ENCODE assay signal across 12 cellular contexts in the genomic region with DNA sequence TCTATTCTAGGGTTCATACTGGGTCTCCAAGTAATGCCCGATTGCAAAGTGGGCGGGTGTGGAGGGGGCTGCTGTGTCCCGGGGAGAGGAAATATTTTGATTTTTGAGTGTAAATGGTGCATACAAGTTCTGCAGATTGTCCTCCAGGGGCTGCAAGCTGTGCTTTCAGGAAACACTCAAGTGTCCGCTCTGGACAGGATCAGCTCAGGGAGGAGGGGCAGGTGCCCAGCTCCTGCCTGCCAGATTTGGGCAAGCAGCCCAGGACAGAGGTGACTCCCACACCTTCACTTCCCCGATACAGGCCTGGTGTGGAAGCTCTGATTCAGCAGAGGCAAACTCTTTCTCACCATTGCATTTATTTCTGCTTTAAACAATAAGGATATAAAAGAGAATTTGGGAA.
A peak's percentile ranks its signal among the peaks of the same experiment; 100 is the strongest.
DNase-seq lines count a peak whose midpoint lies in the region; ATAC-seq and TF ChIP-seq lines count a peak whose summit lies in the region.
"Had no signal": no experiment of that assay in that cellular context is flagged by ENCODE, and none has a peak within 500 bp of the region (broad histone marks: within the 10 kb centered on the region; RNA-seq: fewer than 3 reads in every experiment).

No MANE protein-coding gene starts in this region.

- 21 to 29% (median 29%) methylated on average over 5 of the region's 5 CpGs for WGBS in psoas muscle, 3 donors

- H3K27me3 ChIP-seq in ACC112 (ENCODE audit: insufficient read depth, low read length), result no peaks in the 10 kb centered on the region
- H3K27me3 ChIP-seq in adipocyte (replicated peaks; ENCODE audit: control insufficient read depth, insufficient read depth, low read length), result peaks cover 12% of the 10 kb centered on the region
- no peaks in the 10 kb centered on the region for H3K27me3 ChIP-seq in left ventricle myocardium inferior (ENCODE audit: low read depth)
- no peaks in the 10 kb centered on the region for H3K27me3 ChIP-seq in psoas muscle (ENCODE audit: insufficient read depth in 3 of 3, low read length in 2 of 3)

- H3K36me3 ChIP-seq in ACC112 (ENCODE audit: insufficient read depth, low read length) (no peaks in the 10 kb centered on the region), adipocyte (ENCODE audit: control insufficient read depth, insufficient read depth, low read length, severe bottlenecking) (no peaks in the 10 kb centered on the region), left ventricle myocardium inferior (no peaks in the 10 kb centered on the region), psoas muscle (ENCODE audit: insufficient read depth in 1 of 2, low read depth in 1 of 2) (no peaks in the 10 kb centered on the region)

- DNase-seq in adipocyte (ENCODE audit: low read depth), result no peak
- DNase-seq in left ventricle myocardium inferior, result peak; percentile 81
- peak; percentile 37 to 56 for DNase-seq in psoas muscle
- no peak for DNase-seq in NCI-H2107 (lab: John Stamatoyannopoulos, UW)
- DNase-seq in GM10248 (ENCODE audit: extremely low spot score), result no peak
- DNase-seq: activated CD4-positive, alpha-beta memory T cell treated with anti-CD3 and anti-CD28 coated beads, Interleukin-2, amount 10 ng/mL, durations not matched to agents 7 days and 5 days; activated naive CD4-positive, alpha-beta T cell treated with anti-CD3 and anti-CD28 coated beads for 36 hours; DND-41; T-helper 2 cell had no signal

- no peaks in the 10 kb centered on the region for H3K9me3 ChIP-seq in adipocyte (ENCODE audit: control insufficient read depth, low read length)
- H3K9me3 ChIP-seq in left ventricle myocardium inferior (replicated peaks), result no peaks in the 10 kb centered on the region
- H3K9me3 ChIP-seq in psoas muscle, result no peaks in the 10 kb centered on the region

- H3K4me3 ChIP-seq in ACC112 (ENCODE audit: low read depth, low read length) (no peak overlapping the region), adipocyte (ENCODE audit: low read length) (peak overlapping the region; percentile 27), left ventricle myocardium inferior (peak overlapping the region; percentile 21), psoas muscle (no peak overlapping the region)

- intact Hi-C loops in left ventricle myocardium inferior (cut with micrococcal nuclease) (no loop called here), psoas muscle (cut with DNase I) (no loop called here)

- peak overlapping the region; percentile 88 for H3K27ac ChIP-seq in ACC112 (ENCODE audit: low read depth, low read length)
- H3K27ac ChIP-seq in left ventricle myocardium inferior (replicated peaks), result peak overlapping the region; percentile 87
- H3K27ac ChIP-seq in psoas muscle, result no peak overlapping the region

- H2AFZ ChIP-seq in ACC112 (ENCODE audit: low read length, unreplicated experiment), result peak overlapping the region; percentile 75

- no peaks in the 10 kb centered on the region for H3K79me2 ChIP-seq in ACC112 (ENCODE audit: control insufficient read depth, insufficient read depth, low read length, unreplicated experiment)

- CTCF ChIA-PET in GM10248 (lab: Yijun Ruan, JAX), result interaction anchor here (0.7 kb wide), 1 partner anchor 14 kb away, joined by 3 read pairs; no protein-coding TSS in a partner anchor

- peak overlapping the region; percentile 45 for H3K9ac ChIP-seq in adipocyte (ENCODE audit: low read length)

- POLR2A ChIA-PET in GM10248 (lab: Yijun Ruan, JAX), result no interaction called here

- TF ChIP-seq CTCF in left ventricle myocardium inferior (IDR thresholded peaks at IDR 0.05; ENCODE audit: borderline replicate concordance) (peak; percentile 54), psoas muscle (IDR thresholded peaks at IDR 0.05) (no peak), GM10248 (IDR thresholded peaks at IDR 0.05; ENCODE audit: control extremely low read depth, extremely low read depth, low read depth, missing control alignments) (no peak)

- H3K4me1 ChIP-seq in ACC112 (ENCODE audit: control insufficient read depth, insufficient read depth, low read length, unreplicated experiment) (peaks cover 50% of the 10 kb centered on the region), adipocyte (ENCODE audit: control insufficient read depth, insufficient read depth, low read length) (peaks cover 51% of the 10 kb centered on the region), left ventricle myocardium inferior (peaks cover 51% of the 10 kb centered on the region), psoas muscle (peaks cover 17% of the 10 kb centered on the region)

- ATAC-seq in psoas muscle (peak; percentile 36 to 67 (median 64)), GM21786 (IDR thresholded peaks at IDR 0.05; ENCODE audit: unreplicated experiment) (no peak), HG03354 (IDR thresholded peaks at IDR 0.05; ENCODE audit: poor library complexity, severe bottlenecking, unreplicated experiment) (no peak)

Comparison
In these comparisons a context has a peak if more than half of its experiments do, and no peak if none do; other contexts are left out.
1. H3K4me3 ChIP-seq: peak in adipocyte (single experiment) and left ventricle myocardium inferior (single experiment); none in ACC112 (single experiment) and psoas muscle (single experiment).
2. DNase-seq: peak in left ventricle myocardium inferior (single experiment) and psoas muscle (2 of 2); none in adipocyte (single experiment), NCI-H2107 (single experiment) and GM10248 (single experiment).
3. ATAC-seq: peak in psoas muscle (4 of 4); none in GM21786 (single experiment) and HG03354 (single experiment).